In the genomic region with DNA sequence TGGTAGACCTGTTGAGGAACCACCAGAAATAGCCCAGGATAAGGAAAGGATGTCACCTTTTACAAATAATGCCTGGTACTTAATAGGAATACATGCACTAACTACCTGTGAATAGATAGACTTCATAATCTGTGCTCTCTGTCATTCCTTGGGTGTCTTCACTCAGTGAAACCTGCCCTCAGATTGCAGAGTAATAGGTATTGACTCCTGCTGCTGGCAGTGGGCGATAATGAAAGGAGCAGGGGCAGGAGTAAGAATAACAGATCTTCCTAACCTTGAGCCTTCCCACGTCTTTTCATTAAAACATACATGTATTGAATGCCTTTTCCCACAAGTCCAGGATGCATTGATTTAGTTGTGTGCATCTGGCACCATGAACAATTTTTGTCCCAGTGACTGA, we compare ENCODE assay signal across 8 cellular contexts. TPM values are rescaled to one million over a fixed set of nuclear protein-coding genes. Genes with fewer than 3 reads are reported as not detected.
"Had no signal": no experiment of that assay in that cellular context is flagged by ENCODE, and none has a peak within 500 bp of the region (broad histone marks: within the 10 kb centered on the region; RNA-seq: fewer than 3 reads in every experiment).

No MANE protein-coding gene starts in this region.

- DNase-seq: GDM1, GF-D8 had no signal

- FAIRE-seq: G401.6, GM12878, GM12891, GM12892, GM18507 had no signal

- H3K4me3 ChIP-seq: GM12878 had no signal

RNA-seq across cellular contexts. Expression of gene FABP3, which starts 16.4 kb away (rescaled TPM):
- total RNA-seq: G401 had no signal
